8 cellular contexts compared by ENCODE assay signal in genomic region chr11:63974259-63975143, GRCh38. TPM values are rescaled to one million over a fixed set of nuclear protein-coding genes. Genes with fewer than 3 reads are reported as not detected.
DNase-seq lines count a peak whose midpoint lies in the region; ATAC-seq and TF ChIP-seq lines count a peak whose summit lies in the region.

Gene COX8A, plus strand, starts transcription at chr11:63974620. Its CDS starts 61 bp downstream, at chr11:63974681.

- H3K4me1 ChIP-seq in ovary (ENCODE audit: insufficient read depth), result peaks cover 15% of the 10 kb centered on the region
- H3K4me1 ChIP-seq in thyroid gland, result peaks cover 19 to 20% of the 10 kb centered on the region in 2 donors

- H3K4me3 Mint-ChIP-seq in activated naive CD8-positive, alpha-beta T cell treated with anti-CD3 and anti-CD28 coated beads, Interleukin-2, amount 50 U/mL, for 24 hours, result peak within 1 kb of the TSS; percentile 94

- no peaks in the 10 kb centered on the region for H3K9me3 Mint-ChIP-seq in activated naive CD8-positive, alpha-beta T cell treated with anti-CD3 and anti-CD28 coated beads, Interleukin-2, amount 50 U/mL, for 24 hours

- peak within 1 kb of the TSS; percentile 83 for H3K4me3 ChIP-seq in ovary
- H3K4me3 ChIP-seq in thyroid gland (replicated peaks in 1 of 3), result peak within 1 kb of the TSS; percentile 77 to 93 (median 84)

- DNase-seq in NCI-H1417 treated with DMSO at 0.1 percent for 48 hours (lab: John Stamatoyannopoulos, UW) (peak; percentile 98), SW480 (ENCODE audit: low spot score) (peak; percentile 100), Right ventricle myocardium inferior (ENCODE audit: missing footprints) (peak; percentile 97), ovary (peak; percentile 96 to 99 (median 97)), thyroid gland (peak; percentile 99)
- DNase-seq in activated naive CD8-positive, alpha-beta T cell treated with anti-CD3 and anti-CD28 coated beads, Interleukin-2, amount 50 U/mL, for 24 hours, result peak; percentile 93

- TF ChIP-seq POLR2A in ovary (IDR thresholded peaks at IDR 0.05), result peak; percentile 79
- peak; percentile 59 to 81 for TF ChIP-seq POLR2A in thyroid gland (IDR thresholded peaks at IDR 0.05)

- TF ChIP-seq CTCF in GM12872 (IDR thresholded peaks at IDR 0.05; ENCODE audit: insufficient read depth, low read depth, low read length), result 0 out of 3 replicates have a peak, but pooled peaks have one; percentile 3
- no peak for TF ChIP-seq CTCF in ovary (IDR thresholded peaks at IDR 0.05)
- TF ChIP-seq CTCF in thyroid gland (IDR thresholded peaks at IDR 0.05), result peak in 2 of 6 experiments; percentile 7 to 11

- ATAC-seq in HG02763 (IDR thresholded peaks at IDR 0.05; ENCODE audit: unreplicated experiment), result peak; percentile 96
- ATAC-seq in activated naive CD8-positive, alpha-beta T cell treated with anti-CD3 and anti-CD28 coated beads, Interleukin-2, amount 50 U/mL, for 24 hours, result peak; percentile 99
- peak; percentile 96 for ATAC-seq in Right ventricle myocardium inferior

- H3K36me3 Mint-ChIP-seq in activated naive CD8-positive, alpha-beta T cell treated with anti-CD3 and anti-CD28 coated beads, Interleukin-2, amount 50 U/mL, for 24 hours (ENCODE audit: low read depth), result peaks cover 18% of the 10 kb centered on the region

- peaks cover 27% of the 10 kb centered on the region for H3K4me1 Mint-ChIP-seq in activated naive CD8-positive, alpha-beta T cell treated with anti-CD3 and anti-CD28 coated beads, Interleukin-2, amount 50 U/mL, for 24 hours

- H3K27me3 ChIP-seq in ovary (no peaks in the 10 kb centered on the region), thyroid gland (no peaks in the 10 kb centered on the region)

- intact Hi-C loops in Right ventricle myocardium inferior (cut with DNase I) (loop anchor here (1.0 kb wide), 1 partner anchor 136 kb away; no protein-coding TSS in a partner anchor), ovary (cut with DNase I) (no loop called here), thyroid gland (cut with DNase I) (no loop called here)

- WGBS in ovary, 3 donors, result 0 to 1% (median 0%) methylated on average over 67 of the region's 67 CpGs
- 0 to 1% methylated on average over 20 to 37 of the region's 67 CpGs for WGBS in thyroid gland, 2 donors

- H3K27me3 Mint-ChIP-seq in activated naive CD8-positive, alpha-beta T cell treated with anti-CD3 and anti-CD28 coated beads, Interleukin-2, amount 50 U/mL, for 24 hours, result no peaks in the 10 kb centered on the region

- H3K36me3 ChIP-seq in ovary (no peaks in the 10 kb centered on the region), thyroid gland (no peaks in the 10 kb centered on the region)

- peak within 1 kb of the TSS; percentile 98 for H3K27ac Mint-ChIP-seq in activated naive CD8-positive, alpha-beta T cell treated with anti-CD3 and anti-CD28 coated beads, Interleukin-2, amount 50 U/mL, for 24 hours

- H3K27ac ChIP-seq in ovary, result peak within 1 kb of the TSS; percentile 73 to 95
- H3K27ac ChIP-seq in thyroid gland, result peak within 1 kb of the TSS; percentile 85 to 95 (median 91)

- no peak for TF ChIP-seq EP300 in ovary (IDR thresholded peaks at IDR 0.05)

- no peaks in the 10 kb centered on the region for H3K9me3 ChIP-seq in ovary
- no peaks in the 10 kb centered on the region for H3K9me3 ChIP-seq in thyroid gland

RNA-seq across cellular contexts. Expression of gene COX8A, which starts in this region (rescaled TPM):
- total RNA-seq in Right ventricle myocardium inferior (1,159 TPM), ovary (100 to 1,000 TPM; 197 to 339 (median 222) TPM), thyroid gland (100 to 1,000 TPM; 210 to 787 (median 471) TPM)
- polyA plus RNA-seq in ovary, result 100 to 1,000 TPM in 1 of 2 donors, 10 to 100 TPM in 1; 64.8 to 438 TPM

Comparison
In these comparisons a context has a peak if more than half of its experiments do, and no peak if none do; other contexts are left out.
1. Peak in every context shown above with its lines: DNase-seq, ATAC-seq, H3K4me3 ChIP-seq and H3K27ac ChIP-seq.